21 cellular contexts compared by ENCODE assay signal in the genomic region with DNA sequence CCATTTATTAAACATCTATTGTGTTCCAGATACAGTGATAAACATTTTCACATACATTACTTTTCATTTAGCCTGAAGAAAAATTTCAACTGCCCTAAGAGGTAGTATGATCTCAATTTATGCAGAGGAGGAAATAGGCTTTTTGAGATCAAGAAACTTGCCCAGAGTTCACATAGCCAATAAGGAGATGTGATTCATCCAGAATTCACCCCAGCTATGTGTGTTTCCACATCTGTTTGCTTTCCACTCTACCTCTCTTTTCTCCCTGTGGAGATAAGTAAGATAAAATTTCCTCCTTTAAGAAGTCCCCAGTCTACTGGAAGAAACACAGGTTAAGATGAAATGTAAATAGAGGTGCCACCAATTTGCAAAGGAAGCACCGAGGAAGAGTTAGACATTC.
"Had no signal": no experiment of that assay in that cellular context is flagged by ENCODE, and none has a peak within 500 bp of the region (broad histone marks: within the 10 kb centered on the region; RNA-seq: fewer than 3 reads in every experiment).

No MANE protein-coding gene starts in this region.

- DNase-seq: activated CD4-positive, alpha-beta T cell treated with anti-CD3 and anti-CD28 coated beads for 1 hour; activated CD4-positive, alpha-beta T cell treated with anti-CD3 and anti-CD28 coated beads, Interleukin-2, amount 50 U/mL, for 4 hours; activated CD8-positive, alpha-beta memory T cell treated with anti-CD3 and anti-CD28 coated beads, Interleukin-2, amount 10 ng/mL, durations not matched to agents 7 days and 5 days; activated naive CD4-positive, alpha-beta T cell treated with anti-CD3 and anti-CD28 coated beads, Interleukin-2, amount 10 ng/mL, durations not matched to agents 7 days and 5 days; activated T-cell treated with anti-CD3 and anti-CD28 coated beads, Interleukin-2, amount 50 U/mL, for 1 hour; caudate nucleus; colonic mucosa; mammary epithelial cell; mucosa of descending colon; naive thymus-derived CD4-positive, alpha-beta T cell; posterior cingulate gyrus; stimulated activated CD4-positive, alpha-beta T cell treated with anti-CD3 and anti-CD28 coated beads, Interleukin-15, amount 100 ng/mL, for 24 hours; stimulated activated CD4-positive, alpha-beta T cell treated with anti-CD3 and anti-CD28 coated beads, Interleukin-4, amount 100 ng/mL, for 1 hour; stimulated activated naive B cell treated with anti-CD40 and anti-IgM and Interleukin-4, amounts not matched to agents 10 μg/mL and 1 μg/mL and 100 μg/mL, for 72 hours; thyroid gland; uterus had no signal

- H3K9me3 ChIP-seq: colonic mucosa, gastroesophageal sphincter, mucosa of descending colon, thyroid gland, uterus had no signal

- H3K27ac ChIP-seq: colonic mucosa, gastroesophageal sphincter, skin epidermis, thyroid gland, uterus, VCaP had no signal

- H3K36me3 ChIP-seq: colonic mucosa, gastroesophageal sphincter, thyroid gland, uterus had no signal

- H3K27me3 ChIP-seq: colonic mucosa, gastroesophageal sphincter, thyroid gland had no signal

- ATAC-seq: activated CD8-positive, alpha-beta memory T cell treated with anti-CD3 and anti-CD28 coated beads, Interleukin-2, amount 10 ng/mL, durations not matched to agents 7 days and 5 days; gastroesophageal sphincter; left lobe of liver; mucosa of descending colon; naive thymus-derived CD4-positive, alpha-beta T cell; stimulated activated naive B cell treated with anti-CD40 and anti-IgM and Interleukin-4, amounts not matched to agents 10 μg/mL and 1 μg/mL and 100 μg/mL, for 72 hours had no signal

- H3K4me3 ChIP-seq: colonic mucosa, gastroesophageal sphincter, mucosa of descending colon, skin epidermis, thyroid gland, uterus had no signal

- H3K4me1 ChIP-seq: colonic mucosa, thyroid gland, uterus had no signal

- FAIRE-seq: islet of Langerhans had no signal
